Comparison of ENCODE assay signal across 8 cellular contexts in the genomic region with DNA sequence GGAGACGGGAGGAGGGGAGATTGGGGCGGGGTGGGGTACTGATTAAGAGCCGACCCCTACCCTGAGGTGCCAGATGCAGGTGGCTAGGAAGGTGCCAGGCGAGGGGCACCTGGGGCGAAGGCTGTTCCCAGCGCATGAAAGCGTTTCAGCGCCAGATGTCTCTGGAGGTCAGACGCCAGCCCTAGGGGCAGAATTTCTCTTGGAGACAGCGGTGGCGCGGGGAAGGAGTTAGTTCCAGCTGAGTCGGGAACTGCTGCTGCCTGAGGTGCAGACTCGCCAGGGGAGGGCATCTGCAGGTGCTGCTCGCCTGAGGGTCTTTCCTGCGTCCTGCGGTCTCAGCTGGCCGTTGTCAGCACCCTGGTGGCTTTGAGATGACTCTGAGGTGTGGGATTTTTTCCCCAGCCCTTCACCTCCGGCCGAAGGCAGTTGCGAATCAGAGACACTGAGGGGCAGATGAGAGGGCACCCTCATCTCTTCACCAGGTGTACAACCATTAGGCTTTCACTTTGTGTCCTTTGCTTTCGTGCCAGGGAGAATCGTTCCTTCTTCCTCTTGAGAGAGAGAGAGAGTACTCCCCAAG. TPM values are rescaled to one million over a fixed set of nuclear protein-coding genes. Genes with fewer than 3 reads are reported as not detected.
DNase-seq lines count a peak whose midpoint lies in the region; ATAC-seq and TF ChIP-seq lines count a peak whose summit lies in the region.

No MANE protein-coding gene starts in this region.

- peak overlapping the region; percentile 43 for H3K4me3 ChIP-seq in AG10803 (ENCODE audit: low read length)
- H3K4me3 ChIP-seq in WERI-Rb-1 (ENCODE audit: low read depth, low read length): peak overlapping the region; percentile 73
- peak overlapping the region; percentile 51 for H3K4me3 ChIP-seq in mononuclear cell (ENCODE audit: low read length)
- peak overlapping the region; percentile 62 to 68 for H3K4me3 ChIP-seq in testis

- peak; percentile 27 for ATAC-seq in GM19438 (IDR thresholded peaks at IDR 0.05; ENCODE audit: low read depth, unreplicated experiment)
- ATAC-seq in effector memory CD8-positive, alpha-beta T cell (replicated peaks): peak; percentile 21

- H3K4me1 Mint-ChIP-seq in effector memory CD8-positive, alpha-beta T cell (ENCODE audit: low read depth in 2 of 2): peaks cover 12 to 16% of the 10 kb centered on the region in 2 donors

- H3K27me3 ChIP-seq in WERI-Rb-1 (ENCODE audit: insufficient read depth, low read depth, severe bottlenecking): peaks cover 33% of the 10 kb centered on the region
- H3K27me3 ChIP-seq in mononuclear cell (ENCODE audit: insufficient read depth, low read length): peaks cover 17% of the 10 kb centered on the region
- H3K27me3 ChIP-seq in testis: no peaks in the 10 kb centered on the region

- H3K27me3 Mint-ChIP-seq in effector memory CD8-positive, alpha-beta T cell: no peaks in the 10 kb centered on the region

- no peak overlapping the region for H3K27ac ChIP-seq in WERI-Rb-1
- H3K27ac ChIP-seq in testis: peak overlapping the region; percentile 72 to 74

- TF ChIP-seq POLR2A in testis (IDR thresholded peaks at IDR 0.05): no peak

- DNase-seq in AG10803 (ENCODE audit: low read depth) (no peak), NAMALWA (ENCODE audit: low spot score) (peak; percentile 61), WERI-Rb-1 (peak; percentile 78), testis (peak; percentile 59), GF-D8 (lab: John Stamatoyannopoulos, UW) (no peak)
- DNase-seq in effector memory CD8-positive, alpha-beta T cell: peak; percentile 15 to 25 (median 15)

- intact Hi-C loops in testis (cut with DNase I; ENCODE audit: low total_unique reads): no loop called here

- 0 to 3% methylated on average over 6 to 23 of the region's 23 CpGs for WGBS in testis, 2 donors

- no peaks in the 10 kb centered on the region for H3K36me3 Mint-ChIP-seq in effector memory CD8-positive, alpha-beta T cell (ENCODE audit: insufficient read depth)

- peak overlapping the region; percentile 83 to 100 for H3K4me3 Mint-ChIP-seq in effector memory CD8-positive, alpha-beta T cell

- H3K36me3 ChIP-seq in WERI-Rb-1: no peaks in the 10 kb centered on the region
- no peaks in the 10 kb centered on the region for H3K36me3 ChIP-seq in testis (ENCODE audit: low read depth, missing control alignments)

- H3K9me3 Mint-ChIP-seq in effector memory CD8-positive, alpha-beta T cell: no peaks in the 10 kb centered on the region

- H3K4me1 ChIP-seq in mononuclear cell (ENCODE audit: insufficient read depth, low read length) (peaks cover 26% of the 10 kb centered on the region), testis (peaks cover 13% of the 10 kb centered on the region)

- no peaks in the 10 kb centered on the region for H3K9me3 ChIP-seq in WERI-Rb-1 (ENCODE audit: severe bottlenecking)
- no peaks in the 10 kb centered on the region for H3K9me3 ChIP-seq in mononuclear cell (ENCODE audit: low read depth, low read length)
- no peaks in the 10 kb centered on the region for H3K9me3 ChIP-seq in testis

- peak overlapping the region in 1 of 2 donors; percentile 62 for H3K27ac Mint-ChIP-seq in effector memory CD8-positive, alpha-beta T cell

- peak; percentile 14 for TF ChIP-seq CTCF in AG10803 (conservative IDR thresholded peaks at IDR 0.05; ENCODE audit: low read length)
- peak; percentile 44 for TF ChIP-seq CTCF in WERI-Rb-1 (IDR thresholded peaks at IDR 0.05; ENCODE audit: low read depth, low read length)
- TF ChIP-seq CTCF in testis (IDR thresholded peaks at IDR 0.05): no peak

RNA-seq across cellular contexts. Expression of a gene that starts 0.5 kb away (rescaled TPM):
- total RNA-seq in mononuclear cell: 1.7 TPM
- total RNA-seq in testis: 10 to 100 TPM; 25.7 to 31.6 TPM
- 25.9 TPM for polyA plus RNA-seq in testis (ENCODE audit: insufficient read depth, low read depth, low replicate concordance)

RNA-seq across cellular contexts. Expression of a gene that starts 28.4 kb away (rescaled TPM):
- total RNA-seq in mononuclear cell (4.0 TPM), testis (10 to 100 TPM; 16.5 to 19.3 TPM)
- 9.7 TPM for polyA plus RNA-seq in testis (ENCODE audit: insufficient read depth, low read depth, low replicate concordance)

RNA-seq across cellular contexts. Expression of a gene that starts 52.4 kb away (rescaled TPM):
- total RNA-seq in mononuclear cell (48.0 TPM), testis (100 to 1,000 TPM; 131 to 137 TPM)
- 84.3 TPM for polyA plus RNA-seq in testis (ENCODE audit: insufficient read depth, low read depth, low replicate concordance)

Comparison
In these comparisons a context has a peak if more than half of its experiments do, and no peak if none do; other contexts are left out.
1. DNase-seq: peak in NAMALWA (single experiment), WERI-Rb-1 (single experiment), effector memory CD8-positive, alpha-beta T cell (3 of 3) and testis (single experiment); none in AG10803 (single experiment) and GF-D8 (single experiment).
2. CTCF ChIP-seq: peak in AG10803 (single experiment) and WERI-Rb-1 (single experiment); none in testis (0 of 3).
3. Peak in every context shown above with its lines, with median percentiles within 50 percentile points of each other: H3K4me3 ChIP-seq.